In the genomic region with DNA sequence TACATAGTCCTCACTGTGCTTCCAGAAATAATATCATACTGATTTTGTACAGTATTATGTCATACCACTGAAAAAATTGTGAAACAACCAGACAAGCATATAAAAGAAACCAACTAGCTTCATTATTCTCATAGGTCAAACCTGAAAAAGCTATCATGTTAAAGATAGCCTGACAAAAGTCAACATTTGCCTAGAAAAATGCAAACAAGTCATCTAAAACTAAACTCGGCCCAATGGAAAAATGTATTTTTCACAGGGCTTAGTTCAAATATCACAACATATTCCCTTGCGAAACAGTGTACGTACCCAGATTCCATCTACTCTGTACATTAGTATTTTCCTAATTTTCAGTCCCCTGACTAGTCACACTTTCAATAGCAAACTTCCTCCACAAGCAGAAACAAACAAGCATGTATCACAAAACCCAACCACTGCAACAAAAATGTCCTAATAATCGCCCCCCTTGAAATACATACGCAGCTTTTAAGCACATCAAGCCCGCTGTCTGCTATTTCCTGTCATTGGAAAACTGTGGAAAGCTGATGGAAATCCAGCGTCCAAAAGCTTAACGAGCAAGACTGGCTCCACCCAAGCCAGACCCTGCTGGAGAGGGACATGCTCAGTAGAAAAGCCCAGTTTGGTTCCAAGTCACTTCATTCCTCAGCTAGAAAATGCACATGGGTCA, we compare ENCODE assay signal across 11 cellular contexts.
DNase-seq lines count a peak whose midpoint lies in the region; ATAC-seq, FAIRE-seq and TF ChIP-seq lines count a peak whose summit lies in the region.
"Had no signal": no experiment of that assay in that cellular context is flagged by ENCODE, and none has a peak within 500 bp of the region (broad histone marks: within the 10 kb centered on the region; RNA-seq: fewer than 3 reads in every experiment).

No MANE protein-coding gene starts in this region.

- H3K79me2 ChIP-seq in endothelial cell of umbilical vein (ENCODE audit: control insufficient read depth, insufficient read depth, low read length): peaks cover 48% of the 10 kb centered on the region

- peak; percentile 8 for DNase-seq in HuH-7.5 (ENCODE audit: low spot score)
- peak; percentile 39 for DNase-seq in endothelial cell of umbilical vein (ENCODE audit: low read depth, low spot score)
- DNase-seq in lung microvascular endothelial cell (ENCODE audit: low read depth in 2 of 2): peak; percentile 43 to 72
- DNase-seq in tibial artery: peak; percentile 46 to 71
- DNase-seq in stimulated activated CD4-positive, alpha-beta T cell treated with anti-CD3 and anti-CD28 coated beads, Interleukin-4, amount 100 ng/mL, for 1 hour: no peak
- no peak for DNase-seq in activated CD4-positive, alpha-beta T cell treated with anti-CD3 and anti-CD28 coated beads, Interleukin-2, amount 50 U/mL, for 1 hour
- DNase-seq: activated gamma-delta T cell treated with Interleukin-2 at 50 U/mL for 16 hours, NCI-H82 had no signal

- POLR2A ChIA-PET in endothelial cell of umbilical vein (lab: Charles Lee): no interaction called here

- no peak overlapping the region for H3K27ac ChIP-seq in endothelial cell of umbilical vein (ENCODE audit: insufficient read depth, low read depth, low read length)
- H3K27ac ChIP-seq in tibial artery: peak overlapping the region; percentile 64 to 65

- no peak for TF ChIP-seq CTCF in endothelial cell of umbilical vein (IDR thresholded peaks at IDR 0.05; ENCODE audit: extremely low read depth in 1 of 2, insufficient read depth in 1 of 2, low read depth in 1 of 2, low read length in 2 of 2)
- TF ChIP-seq CTCF in tibial artery (IDR thresholded peaks at IDR 0.05): no peak

- TF ChIP-seq POLR2A in endothelial cell of umbilical vein (IDR thresholded peaks at IDR 0.05; ENCODE audit: low read depth, low read length): no peak

- H4K20me1 ChIP-seq in endothelial cell of umbilical vein (replicated peaks; ENCODE audit: control insufficient read depth, extremely low read depth, insufficient read depth, low read length): no peaks in the 10 kb centered on the region

- H3K4me2 ChIP-seq in endothelial cell of umbilical vein (ENCODE audit: insufficient read depth, low read length): no peak overlapping the region

- ATAC-seq in GM18907 (IDR thresholded peaks at IDR 0.05; ENCODE audit: unreplicated experiment): no peak
- ATAC-seq in HG03135 (IDR thresholded peaks at IDR 0.05; ENCODE audit: unreplicated experiment): no peak
- ATAC-seq: esophagus mucosa had no signal

- H3K4me1 ChIP-seq in endothelial cell of umbilical vein (ENCODE audit: control insufficient read depth, extremely low read depth, insufficient read depth, low read length) (peaks cover 19% of the 10 kb centered on the region), tibial artery (peaks cover 0 to 50% (median 23%) of the 10 kb centered on the region in 4 donors)

- H2AFZ ChIP-seq in endothelial cell of umbilical vein (ENCODE audit: low read depth, low read length): no peak overlapping the region

- BruUV-seq in endothelial cell of umbilical vein (replicated peaks; lab: Mats Ljungman, UMichigan): no TSS peak

- H3K4me3 ChIP-seq in endothelial cell of umbilical vein (replicated peaks in 1 of 3; ENCODE audit: insufficient read depth in 1 of 3, low read depth in 1 of 3, low read length in 3 of 3) (no peak overlapping the region), tibial artery (peak overlapping the region; percentile 52 to 55)

- FAIRE-seq in endothelial cell of umbilical vein (lab: Jason Lieb, UNC): no peak

- no peak overlapping the region for H3K9ac ChIP-seq in endothelial cell of umbilical vein (replicated peaks; ENCODE audit: extremely low read depth, insufficient read depth, low read length)

- dilution Hi-C loops in endothelial cell of umbilical vein (cut with MboI; ENCODE audit: extremely low pct_ligation_motif_present, low sequenced_read_pairs): no loop called here

- intact Hi-C loops in endothelial cell of umbilical vein (cut with micrococcal nuclease): no loop called here
- intact Hi-C loops in tibial artery (cut with DNase I; ENCODE audit: low total_unique reads): loop anchor here (2.0 to 10.0 kb wide), 2 partner anchors 55 to 95 kb away; no protein-coding TSS in a partner anchor

- H3K36me3 ChIP-seq in endothelial cell of umbilical vein (ENCODE audit: control insufficient read depth in 2 of 2, extremely low read depth in 1 of 2, insufficient read depth in 2 of 2, low read length in 2 of 2): no peaks in the 10 kb centered on the region
- H3K36me3 ChIP-seq in tibial artery: no peaks in the 10 kb centered on the region

- H3K27me3 ChIP-seq in endothelial cell of umbilical vein (ENCODE audit: control insufficient read depth in 2 of 2, insufficient read depth in 2 of 2, low read length in 2 of 2) (no peaks in the 10 kb centered on the region), tibial artery (no peaks in the 10 kb centered on the region)

- no peaks in the 10 kb centered on the region for H3K9me1 ChIP-seq in endothelial cell of umbilical vein (replicated peaks; ENCODE audit: control insufficient read depth, extremely low read depth, insufficient read depth, low read length)

- CTCF ChIA-PET in endothelial cell of umbilical vein (lab: Charles Lee): interaction anchor here (1.0 to 1.4 kb wide), 6 partner anchors 11 to 147 kb away, joined by 3 to 8 read pairs (median 3); a partner anchor contains a TSS

- no peaks in the 10 kb centered on the region for H3K9me3 ChIP-seq in endothelial cell of umbilical vein (replicated peaks; ENCODE audit: control insufficient read depth, insufficient read depth, low read length)
- no peaks in the 10 kb centered on the region for H3K9me3 ChIP-seq in tibial artery

TF ChIP-seq in endothelial cell of umbilical vein, 7 proteins besides CTCF, POLR2A, EP300 and RAD21:
- no peak for TF ChIP-seq MYC (IDR thresholded peaks at IDR 0.05; ENCODE audit: low read depth, low read length)
- no peak for TF ChIP-seq GATA2 (IDR thresholded peaks at IDR 0.05; ENCODE audit: insufficient read depth, insufficient read length, low read depth, low read length)
- peak; percentile 46 for TF ChIP-seq EZH2 (IDR thresholded peaks at IDR 0.05; ENCODE audit: borderline replicate concordance, low read depth, low read length, severe bottlenecking)
- TF ChIP-seq POLR2AphosphoS5 (IDR thresholded peaks at IDR 0.05; ENCODE audit: insufficient read depth, low read depth, low read length): no peak
- TF ChIP-seq JUN (IDR thresholded peaks at IDR 0.05; ENCODE audit: borderline replicate concordance, insufficient read depth, insufficient read length, low read depth): no peak

Comparison
In these comparisons a context has a peak if more than half of its experiments do, and no peak if none do; other contexts are left out.
1. DNase-seq: peak in HuH-7.5 (single experiment), endothelial cell of umbilical vein (single experiment), lung microvascular endothelial cell (2 of 2) and tibial artery (2 of 2); none in stimulated activated CD4-positive, alpha-beta T cell treated with anti-CD3 and anti-CD28 coated beads, Interleukin-4, amount 100 ng/mL, for 1 hour (single experiment) and activated CD4-positive, alpha-beta T cell treated with anti-CD3 and anti-CD28 coated beads, Interleukin-2, amount 50 U/mL, for 1 hour (single experiment).
2. H3K4me3 ChIP-seq: peak in tibial artery (2 of 2); none in endothelial cell of umbilical vein (0 of 3).